ENCODE assay signal across 9 cellular contexts in genomic region chr1:178371236-178371635, GRCh38.
DNase-seq lines count a peak whose midpoint lies in the region; ATAC-seq lines count a peak whose summit lies in the region.
"Had no signal": no experiment of that assay in that cellular context is flagged by ENCODE, and none has a peak within 500 bp of the region (broad histone marks: within the 10 kb centered on the region; RNA-seq: fewer than 3 reads in every experiment).

No MANE protein-coding gene starts in this region.

- peaks cover 27% of the 10 kb centered on the region for H3K4me1 ChIP-seq in adipocyte (ENCODE audit: control insufficient read depth, insufficient read depth, low read length)
- H3K4me1 ChIP-seq in rectal smooth muscle tissue (ENCODE audit: control insufficient read depth, insufficient read depth, low read length): peaks cover 5% of the 10 kb centered on the region
- H3K4me1 ChIP-seq in SJCRH30: peaks cover 14% of the 10 kb centered on the region

- no peaks in the 10 kb centered on the region for H3K9me3 Mint-ChIP-seq in activated CD4-positive, alpha-beta T cell treated with anti-CD3 and anti-CD28 coated beads, Interleukin-2, amount 10 ng/mL, durations not matched to agents 7 days and 5 days

- H3K27me3 ChIP-seq in adipocyte (replicated peaks; ENCODE audit: control insufficient read depth, insufficient read depth, low read length): no peaks in the 10 kb centered on the region
- no peaks in the 10 kb centered on the region for H3K27me3 ChIP-seq in rectal smooth muscle tissue (ENCODE audit: control insufficient read depth, insufficient read depth, low read length)
- no peaks in the 10 kb centered on the region for H3K27me3 ChIP-seq in SJCRH30

- POLR2A ChIA-PET in activated CD4-positive, alpha-beta T cell treated with anti-CD3 and anti-CD28 coated beads, Interleukin-2, amount 10 ng/mL, durations not matched to agents 7 days and 5 days (lab: Charles Lee): no interaction called here

- DNase-seq in EH (ENCODE audit: low read depth) (peak; percentile 48), adipocyte (ENCODE audit: low read depth) (peak; percentile 63), globus pallidus (ENCODE audit: low spot score) (peak; percentile 9), SJCRH30 (no peak), NOMO-1 treated with dmso at 0.1 percent for 144 hours (lab: John Stamatoyannopoulos, UW; ENCODE audit: unreplicated experiment) (no peak)
- DNase-seq in activated CD4-positive, alpha-beta T cell treated with anti-CD3 and anti-CD28 coated beads, Interleukin-2, amount 10 ng/mL, durations not matched to agents 7 days and 5 days: no peak
- DNase-seq: MV-4-11 had no signal

- H3K4me3 ChIP-seq in adipocyte (ENCODE audit: low read length): peak overlapping the region; percentile 74
- peak overlapping the region; percentile 48 for H3K4me3 ChIP-seq in rectal smooth muscle tissue (ENCODE audit: low read length)
- H3K4me3 ChIP-seq in SJCRH30: no peak overlapping the region

- H3K9ac ChIP-seq in adipocyte (ENCODE audit: low read length) (peak overlapping the region; percentile 53), rectal smooth muscle tissue (ENCODE audit: low read length) (no peak overlapping the region)

- H3K4me3 Mint-ChIP-seq in activated CD4-positive, alpha-beta T cell treated with anti-CD3 and anti-CD28 coated beads, Interleukin-2, amount 10 ng/mL, durations not matched to agents 7 days and 5 days: no peak overlapping the region

- no peaks in the 10 kb centered on the region for H3K36me3 Mint-ChIP-seq in activated CD4-positive, alpha-beta T cell treated with anti-CD3 and anti-CD28 coated beads, Interleukin-2, amount 10 ng/mL, durations not matched to agents 7 days and 5 days (ENCODE audit: low read depth)

- H3K36me3 ChIP-seq in adipocyte (ENCODE audit: control insufficient read depth, insufficient read depth, low read length, severe bottlenecking) (no peaks in the 10 kb centered on the region), rectal smooth muscle tissue (ENCODE audit: control insufficient read depth, insufficient read depth, low read length) (no peaks in the 10 kb centered on the region), SJCRH30 (no peaks in the 10 kb centered on the region)

- no peaks in the 10 kb centered on the region for H3K4me1 Mint-ChIP-seq in activated CD4-positive, alpha-beta T cell treated with anti-CD3 and anti-CD28 coated beads, Interleukin-2, amount 10 ng/mL, durations not matched to agents 7 days and 5 days

- H3K27ac ChIP-seq in rectal smooth muscle tissue (ENCODE audit: low read depth, low read length) (no peak overlapping the region), SJCRH30 (no peak overlapping the region)

- H3K27ac Mint-ChIP-seq in activated CD4-positive, alpha-beta T cell treated with anti-CD3 and anti-CD28 coated beads, Interleukin-2, amount 10 ng/mL, durations not matched to agents 7 days and 5 days: no peak overlapping the region

- H3K9me3 ChIP-seq in adipocyte (ENCODE audit: control insufficient read depth, low read length) (no peaks in the 10 kb centered on the region), SJCRH30 (replicated peaks) (no peaks in the 10 kb centered on the region)

- peaks cover 7% of the 10 kb centered on the region for H3K27me3 Mint-ChIP-seq in activated CD4-positive, alpha-beta T cell treated with anti-CD3 and anti-CD28 coated beads, Interleukin-2, amount 10 ng/mL, durations not matched to agents 7 days and 5 days

- no peak for ATAC-seq in GM18498 (IDR thresholded peaks at IDR 0.05; ENCODE audit: unreplicated experiment)

- CTCF ChIA-PET in activated CD4-positive, alpha-beta T cell treated with anti-CD3 and anti-CD28 coated beads, Interleukin-2, amount 10 ng/mL, durations not matched to agents 7 days and 5 days (lab: Charles Lee): no interaction called here

Comparison
In these comparisons a context has a peak if more than half of its experiments do, and no peak if none do; other contexts are left out.
1. DNase-seq: peak in EH (single experiment), adipocyte (single experiment) and globus pallidus (single experiment); none in SJCRH30 (0 of 2), NOMO-1 treated with dmso at 0.1 percent for 144 hours (single experiment) and activated CD4-positive, alpha-beta T cell treated with anti-CD3 and anti-CD28 coated beads, Interleukin-2, amount 10 ng/mL, durations not matched to agents 7 days and 5 days (single experiment).